9 cellular contexts compared by ENCODE assay signal in genomic region chr1:223715710-223716103, GRCh38. TPM values are rescaled to one million over a fixed set of nuclear protein-coding genes. Genes with fewer than 3 reads are reported as not detected.
A peak's percentile ranks its signal among the peaks of the same experiment; 100 is the strongest.
DNase-seq lines count a peak whose midpoint lies in the region; ATAC-seq and TF ChIP-seq lines count a peak whose summit lies in the region.
"Had no signal": no experiment of that assay in that cellular context is flagged by ENCODE, and none has a peak within 500 bp of the region (broad histone marks: within the 10 kb centered on the region; RNA-seq: fewer than 3 reads in every experiment).

No MANE protein-coding gene starts in this region.

- peaks cover 79% of the 10 kb centered on the region for H3K4me1 Mint-ChIP-seq in stimulated activated naive CD8-positive, alpha-beta T cell treated with anti-CD3 and anti-CD28 coated beads, Interleukin-15, Interleukin-2, amounts not matched to agents 100 ng/mL and 50 ng/mL, for 24 hours (ENCODE audit: low read depth)
- H3K4me1 Mint-ChIP-seq in stimulated activated naive CD8-positive, alpha-beta T cell treated with anti-CD3 and anti-CD28 coated beads, Interleukin-15, amount 100 ng/mL, for 72 hours: peaks cover 59% of the 10 kb centered on the region
- H3K4me1 Mint-ChIP-seq in mesothelial cell of epicardium: peaks cover 51% of the 10 kb centered on the region

- no peaks in the 10 kb centered on the region for H3K27me3 ChIP-seq in breast epithelium

- TF ChIP-seq CTCF in breast epithelium (IDR thresholded peaks at IDR 0.05) (no peak), mesothelial cell of epicardium (IDR thresholded peaks at IDR 0.05; ENCODE audit: unreplicated experiment) (no peak)

- no peaks in the 10 kb centered on the region for H3K9me3 ChIP-seq in breast epithelium

- peak overlapping the region; percentile 87 to 93 for H3K27ac ChIP-seq in breast epithelium

- H3K9me3 Mint-ChIP-seq in stimulated activated naive CD8-positive, alpha-beta T cell treated with anti-CD3 and anti-CD28 coated beads, Interleukin-15, Interleukin-2, amounts not matched to agents 100 ng/mL and 50 ng/mL, for 24 hours: no peaks in the 10 kb centered on the region
- no peaks in the 10 kb centered on the region for H3K9me3 Mint-ChIP-seq in stimulated activated naive CD8-positive, alpha-beta T cell treated with anti-CD3 and anti-CD28 coated beads, Interleukin-15, amount 100 ng/mL, for 72 hours
- no peaks in the 10 kb centered on the region for H3K9me3 Mint-ChIP-seq in mesothelial cell of epicardium
- H3K9me3 Mint-ChIP-seq: nephron progenitor cell had no signal

- H3K36me3 ChIP-seq in breast epithelium: no peaks in the 10 kb centered on the region

- H3K4me3 ChIP-seq in breast epithelium: peak overlapping the region in 2 of 3 donors; percentile 1 to 17

- H3K4me3 Mint-ChIP-seq in stimulated activated naive CD8-positive, alpha-beta T cell treated with anti-CD3 and anti-CD28 coated beads, Interleukin-15, Interleukin-2, amounts not matched to agents 100 ng/mL and 50 ng/mL, for 24 hours: peak overlapping the region; percentile 70
- peak overlapping the region in 1 of 2 donors; percentile 73 for H3K4me3 Mint-ChIP-seq in stimulated activated naive CD8-positive, alpha-beta T cell treated with anti-CD3 and anti-CD28 coated beads, Interleukin-15, amount 100 ng/mL, for 72 hours
- H3K4me3 Mint-ChIP-seq in mesothelial cell of epicardium: no peak overlapping the region

- TF ChIP-seq POLR2A in breast epithelium (IDR thresholded peaks at IDR 0.05): no peak

- no peak for ATAC-seq in stimulated activated naive CD8-positive, alpha-beta T cell treated with anti-CD3 and anti-CD28 coated beads, Interleukin-15, amount 100 ng/mL, for 72 hours

- H3K27ac Mint-ChIP-seq in stimulated activated naive CD8-positive, alpha-beta T cell treated with anti-CD3 and anti-CD28 coated beads, Interleukin-15, Interleukin-2, amounts not matched to agents 100 ng/mL and 50 ng/mL, for 24 hours: peak overlapping the region; percentile 81
- no peak overlapping the region for H3K27ac Mint-ChIP-seq in stimulated activated naive CD8-positive, alpha-beta T cell treated with anti-CD3 and anti-CD28 coated beads, Interleukin-15, amount 100 ng/mL, for 72 hours
- H3K27ac Mint-ChIP-seq in mesothelial cell of epicardium: peak overlapping the region; percentile 74
- H3K27ac Mint-ChIP-seq: nephron progenitor cell had no signal

- intact Hi-C loops in breast epithelium (cut with DNase I; ENCODE audit: low total_unique reads): no loop called here

- peaks cover 29% of the 10 kb centered on the region for H3K36me3 Mint-ChIP-seq in stimulated activated naive CD8-positive, alpha-beta T cell treated with anti-CD3 and anti-CD28 coated beads, Interleukin-15, Interleukin-2, amounts not matched to agents 100 ng/mL and 50 ng/mL, for 24 hours (ENCODE audit: low read depth)
- peaks cover 18% of the 10 kb centered on the region for H3K36me3 Mint-ChIP-seq in mesothelial cell of epicardium

- DNase-seq in stimulated activated naive CD8-positive, alpha-beta T cell treated with anti-CD3 and anti-CD28 coated beads, Interleukin-15, amount 100 ng/mL, for 72 hours: no peak
- no peak for DNase-seq in breast epithelium (ENCODE audit: low spot score in 2 of 2)
- no peak for DNase-seq in mesothelial cell of epicardium (ENCODE audit: low spot score in 2 of 2, unreplicated experiment in 2 of 2)
- DNase-seq in medulla oblongata (ENCODE audit: extremely low spot score): no peak
- DNase-seq in cerebellum (ENCODE audit: low spot score): no peak
- no peak for DNase-seq in NCI-H1694 treated with DMSO at 0.1 percent for 48 hours (lab: John Stamatoyannopoulos, UW)
- DNase-seq in COLO829 (ENCODE audit: low spot score): no peak
- DNase-seq: nephron progenitor cell had no signal

- H3K27me3 Mint-ChIP-seq in stimulated activated naive CD8-positive, alpha-beta T cell treated with anti-CD3 and anti-CD28 coated beads, Interleukin-15, Interleukin-2, amounts not matched to agents 100 ng/mL and 50 ng/mL, for 24 hours: no peaks in the 10 kb centered on the region
- H3K27me3 Mint-ChIP-seq in stimulated activated naive CD8-positive, alpha-beta T cell treated with anti-CD3 and anti-CD28 coated beads, Interleukin-15, amount 100 ng/mL, for 72 hours: no peaks in the 10 kb centered on the region
- H3K27me3 Mint-ChIP-seq in mesothelial cell of epicardium (ENCODE audit: low read depth): no peaks in the 10 kb centered on the region

- H3K4me1 ChIP-seq in breast epithelium: peaks cover 3 to 22% of the 10 kb centered on the region in 2 donors

RNA-seq across cellular contexts. Expression of gene CAPN2, which starts 3.4 kb away (rescaled TPM):
- 100 to 1,000 TPM; 162 to 192 (median 164) TPM for total RNA-seq in breast epithelium
- total RNA-seq in mesothelial cell of epicardium: 136 to 151 TPM (median 146 TPM) in 3 replicates
- total RNA-seq in cerebellum: 61.2 TPM

RNA-seq across cellular contexts. Expression of gene CAPN8, which starts 50.2 kb away (rescaled TPM):
- 10 to 100 TPM in 2 of 3 donors, under 1 TPM in 1; 0.32 to 83.9 (median 41.3) TPM for total RNA-seq in breast epithelium
- total RNA-seq in mesothelial cell of epicardium: 0.40 to 0.63 TPM in 2 of 3 replicates, not detected in the other
- total RNA-seq in cerebellum: not detected

Comparison
In these comparisons a context has a peak if more than half of its experiments do, and no peak if none do; other contexts are left out.
1. H3K27ac Mint-ChIP-seq: peak in stimulated activated naive CD8-positive, alpha-beta T cell treated with anti-CD3 and anti-CD28 coated beads, Interleukin-15, Interleukin-2, amounts not matched to agents 100 ng/mL and 50 ng/mL, for 24 hours (single experiment) and mesothelial cell of epicardium (single experiment); none in stimulated activated naive CD8-positive, alpha-beta T cell treated with anti-CD3 and anti-CD28 coated beads, Interleukin-15, amount 100 ng/mL, for 72 hours (0 of 2).